In the genomic region with DNA sequence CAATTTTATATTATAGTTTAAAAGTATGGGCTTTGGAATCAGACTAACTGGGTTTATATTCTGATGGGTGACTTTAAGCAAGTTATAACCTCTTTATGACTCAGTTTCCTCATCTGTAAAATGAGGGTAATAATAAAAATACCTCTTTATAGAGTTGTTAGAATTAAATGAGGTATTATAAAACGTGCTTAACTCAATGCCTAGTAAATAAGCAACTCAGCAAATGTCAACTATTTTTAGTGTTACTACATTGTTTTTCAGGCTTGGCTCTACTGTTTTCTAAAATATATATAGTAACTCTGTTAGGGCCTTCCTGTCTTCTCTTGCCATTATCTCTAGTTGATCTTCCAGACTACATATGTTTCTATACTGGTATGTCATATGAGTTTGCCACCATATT, we compare ENCODE assay signal across 25 cellular contexts. TPM values are rescaled to one million over a fixed set of nuclear protein-coding genes. Genes with fewer than 3 reads are reported as not detected.
DNase-seq lines count a peak whose midpoint lies in the region; ATAC-seq, FAIRE-seq and TF ChIP-seq lines count a peak whose summit lies in the region.
"Had no signal": no experiment of that assay in that cellular context is flagged by ENCODE, and none has a peak within 500 bp of the region (broad histone marks: within the 10 kb centered on the region; RNA-seq: fewer than 3 reads in every experiment).

No MANE protein-coding gene starts in this region.

- H3K9me3 ChIP-seq in A549 (no peaks in the 10 kb centered on the region), HEK293 (ENCODE audit: control insufficient read depth, insufficient read depth, low read depth, low read length) (no peaks in the 10 kb centered on the region), SK-N-MC (ENCODE audit: low read depth, low read length) (no peaks in the 10 kb centered on the region), ascending aorta (no peaks in the 10 kb centered on the region)
- H3K9me3 ChIP-seq: Caco-2 had no signal

- H3K4me2 ChIP-seq in A549, result no peak overlapping the region
- H3K4me2 ChIP-seq: BLaER1 treated with 17β-estradiol and CSF1 and Interleukin-3, amounts not matched to agents 10 nM and 100 nM had no signal

- peaks cover 48% of the 10 kb centered on the region for H3K4me1 ChIP-seq in A549
- peaks cover 4% of the 10 kb centered on the region; the same call in 1 of the 2 replicates for H3K4me1 ChIP-seq in HEK293 (ENCODE audit: control insufficient read depth, insufficient read depth, low read length)
- peaks cover 4 to 35% of the 10 kb centered on the region in 2 donors for H3K4me1 ChIP-seq in ascending aorta

- no peak overlapping the region for H3K4me3 Mint-ChIP-seq in type B pancreatic cell
- H3K4me3 Mint-ChIP-seq: B cell; CD4-positive, alpha-beta T cell; CD8-positive, alpha-beta T cell had no signal

- intact Hi-C loops in ascending aorta (cut with DNase I), result no loop called here
- intact Hi-C loops in left cardiac atrium (cut with DNase I), result no loop called here

- H3K9ac ChIP-seq in SK-N-MC (ENCODE audit: insufficient read length), result no peak overlapping the region
- H3K9ac ChIP-seq: BLaER1 treated with 17β-estradiol and CSF1 and Interleukin-3, amounts not matched to agents 10 nM and 100 nM had no signal

- no peak for TF ChIP-seq CTCF in A549 (IDR thresholded peaks at IDR 0.05)
- TF ChIP-seq CTCF in HEK293 (tag by site-specific recombination; IDR thresholded peaks at IDR 0.05), result no peak
- TF ChIP-seq CTCF in ascending aorta (IDR thresholded peaks at IDR 0.05), result no peak
- no peak for TF ChIP-seq CTCF in type B pancreatic cell (conservative IDR thresholded peaks at IDR 0.05)

- WGBS in A549 (ENCODE audit: missing lambda C conversion rate), result 54% methylated on average over 1 of the region's 1 CpG

- TF ChIP-seq POLR2A in A549 (IDR thresholded peaks at IDR 0.05; ENCODE audit: low read length), result no peak

- H3K4me3 ChIP-seq in A549 (no peak overlapping the region), HEK293 (ENCODE audit: low read depth, low read length) (no peak overlapping the region), SK-N-MC (no peak overlapping the region), ascending aorta (no peak overlapping the region)
- H3K4me3 ChIP-seq: BLaER1 treated with 17β-estradiol and CSF1 and Interleukin-3, amounts not matched to agents 10 nM and 100 nM; GM12878 had no signal

- CTCF ChIA-PET in A549 (lab: Yijun Ruan, JAX), result no interaction called here
- CTCF ChIA-PET in HEK293 (lab: Yijun Ruan, JAX), result no interaction called here

- DNase-seq in A549 (ENCODE audit: low read depth in 1 of 2, low spot score in 1 of 2) (no peak), SK-N-MC (ENCODE audit: low read depth, low spot score) (no peak), ascending aorta (ENCODE audit: low spot score in 2 of 2) (no peak), left cardiac atrium (no peak), type B pancreatic cell (ENCODE audit: extremely low spot score, unreplicated experiment) (no peak)
- no peak for DNase-seq in stimulated activated CD8-positive, alpha-beta memory T cell treated with anti-CD3 and anti-CD28 coated beads, Interleukin-4, amount 100 ng/mL, for 48 hours
- DNase-seq: 8988T; AML-193; Caco-2; Calu3; CD4-positive, alpha-beta T cell; CD8-positive, alpha-beta T cell; DMS79 treated with DMSO at 0.1 percent for 48 hours had no signal

- TF ChIP-seq RAD21 in A549 (conservative IDR thresholded peaks at IDR 0.05 in 1 of 2, IDR thresholded peaks at IDR 0.05 in 1 of 2), result no peak

- no peaks in the 10 kb centered on the region for H3K9me3 Mint-ChIP-seq in type B pancreatic cell
- H3K9me3 Mint-ChIP-seq: CD4-positive, alpha-beta T cell; CD8-positive, alpha-beta T cell had no signal

- POLR2A ChIA-PET in A549 (lab: Yijun Ruan, JAX) (interaction anchor here (0.5 kb wide), 1 partner anchor 13 kb away, joined by 4 read pairs; no protein-coding TSS in a partner anchor), HEK293 (lab: Yijun Ruan, JAX) (no interaction called here)

- peaks cover 8% of the 10 kb centered on the region for H3K4me1 Mint-ChIP-seq in type B pancreatic cell (ENCODE audit: unreplicated experiment)

- H3K36me3 Mint-ChIP-seq in type B pancreatic cell, result peaks cover 23% of the 10 kb centered on the region

- H3K27me3 Mint-ChIP-seq in type B pancreatic cell, result no peaks in the 10 kb centered on the region
- H3K27me3 Mint-ChIP-seq: B cell; CD4-positive, alpha-beta T cell had no signal

- no peak overlapping the region for H3K27ac ChIP-seq in A549
- no peak overlapping the region for H3K27ac ChIP-seq in HEK293 (ENCODE audit: extremely low read depth, low read depth, low read length)
- H3K27ac ChIP-seq in SK-N-MC, result peak overlapping the region; percentile 77
- H3K27ac ChIP-seq in ascending aorta, result peak overlapping the region; percentile 33 to 84
- H3K27ac ChIP-seq: BLaER1 treated with 17β-estradiol and CSF1 and Interleukin-3, amounts not matched to agents 10 nM and 100 nM; C4-2B had no signal

- no peaks in the 10 kb centered on the region for H3K27me3 ChIP-seq in ascending aorta
- H3K27me3 ChIP-seq: BLaER1 treated with 17β-estradiol and CSF1 and Interleukin-3, amounts not matched to agents 10 nM and 100 nM had no signal

- ATAC-seq in A549, result no peak
- ATAC-seq in GM18861 (IDR thresholded peaks at IDR 0.05; ENCODE audit: unreplicated experiment), result no peak
- ATAC-seq in left cardiac atrium, result no peak
- ATAC-seq: CD8-positive, alpha-beta T cell; GM12878 had no signal

- FAIRE-seq in A549 (lab: Jason Lieb, UNC), result no peak
- FAIRE-seq: A204.1, D721Med, G401.6, GM12878, GM12892, GM18507, GM19239 had no signal

- no peak overlapping the region for H3K27ac Mint-ChIP-seq in type B pancreatic cell
- H3K27ac Mint-ChIP-seq: B cell; CD4-positive, alpha-beta T cell; CD8-positive, alpha-beta T cell had no signal

- peaks cover 3 to 14% of the 10 kb centered on the region in 2 experiments; a peak in 2 of 3 replicates for H3K36me3 ChIP-seq in HEK293 (ENCODE audit: control insufficient read depth in 2 of 2, insufficient read depth in 1 of 2, low read length in 2 of 2)
- H3K36me3 ChIP-seq in SK-N-MC (ENCODE audit: insufficient read depth, low read length), result peaks cover 31% of the 10 kb centered on the region
- H3K36me3 ChIP-seq in ascending aorta, result peaks cover 0 to 8% of the 10 kb centered on the region in 2 donors

- TF ChIP-seq EP300 in A549 (IDR thresholded peaks at IDR 0.05), result no peak

TF ChIP-seq in A549, 52 proteins besides CTCF, POLR2A, EP300 and RAD21:
- TF ChIP-seq KDM5A (IDR thresholded peaks at IDR 0.05) (no peak), MAFK (IDR thresholded peaks at IDR 0.05; ENCODE audit: partially characterized antibody) (peak; percentile 25), EHMT2 (IDR thresholded peaks at IDR 0.05; ENCODE audit: low read depth) (no peak), JUN (IDR thresholded peaks at IDR 0.05) (no peak), HDAC2 (IDR thresholded peaks at IDR 0.05) (no peak), SREBF2 (IDR thresholded peaks at IDR 0.05) (no peak)
- TF ChIP-seq, protein P1, sequence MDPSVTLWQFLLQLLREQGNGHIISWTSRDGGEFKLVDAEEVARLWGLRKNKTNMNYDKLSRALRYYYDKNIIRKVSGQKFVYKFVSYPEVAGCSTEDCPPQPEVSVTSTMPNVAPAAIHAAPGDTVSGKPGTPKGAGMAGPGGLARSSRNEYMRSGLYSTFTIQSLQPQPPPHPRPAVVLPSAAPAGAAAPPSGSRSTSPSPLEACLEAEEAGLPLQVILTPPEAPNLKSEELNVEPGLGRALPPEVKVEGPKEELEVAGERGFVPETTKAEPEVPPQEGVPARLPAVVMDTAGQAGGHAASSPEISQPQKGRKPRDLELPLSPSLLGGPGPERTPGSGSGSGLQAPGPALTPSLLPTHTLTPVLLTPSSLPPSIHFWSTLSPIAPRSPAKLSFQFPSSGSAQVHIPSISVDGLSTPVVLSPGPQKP (IDR thresholded peaks at IDR 0.05; ENCODE audit: low read depth, low read length), result no peak
TF ChIP-seq in A549: peak in this region for 1.

TF ChIP-seq in HEK293, 187 proteins besides CTCF, POLR2A, EP300 and RAD21:
- TF ChIP-seq KLF10 (tag by site-specific recombination; IDR thresholded peaks at IDR 0.05) (no peak), ZNF664 (tag by site-specific recombination; IDR thresholded peaks at IDR 0.05) (peak; percentile 81)

RNA-seq across cellular contexts. Expression of gene VEZT, which starts 20.5 kb away (rescaled TPM):
- polyA plus RNA-seq in A549 (2011; rRNA removed) (256 and 259 TPM in 2 replicates), A549 (2017; fragmentation: RNase III; extraction: RNeasy Plus Mini Kit Qiagen cat#74134 plus additional on column Dnase treatment) (87.1 to 92.3 TPM (median 89.6 TPM) in 3 replicates)
- 45.9 and 52.6 TPM in 2 replicates for polyA plus RNA-seq in A549 (2012; cell fraction: cytosol; rRNA removed)
- 20.8 and 28.1 TPM in 2 replicates for polyA plus RNA-seq in A549 (2012; cell fraction: nucleus; rRNA removed)
- 184 and 235 TPM in 2 replicates for polyA minus RNA-seq in A549 (2011; rRNA and poly(A)+ RNA removed)
- total RNA-seq in ascending aorta (141 TPM), left cardiac atrium (10 to 100 TPM; 53.2 to 60.0 TPM), type B pancreatic cell (ENCODE audit: low replicate concordance) (58.6 and 69.1 TPM in 2 replicates)

RNA-seq across cellular contexts. Expression of gene FGD6, which starts 20.9 kb away (rescaled TPM):
- polyA plus RNA-seq in A549 (2011; rRNA removed) (42.0 and 48.0 TPM in 2 replicates), A549 (2017; fragmentation: RNase III; extraction: RNeasy Plus Mini Kit Qiagen cat#74134 plus additional on column Dnase treatment) (15.5 to 17.6 TPM (median 16.5 TPM) in 3 replicates)
- polyA plus RNA-seq in A549 (2012; cell fraction: cytosol; rRNA removed), result 6.0 and 6.7 TPM in 2 replicates
- 10.5 and 17.1 TPM in 2 replicates for polyA plus RNA-seq in A549 (2012; cell fraction: nucleus; rRNA removed)
- 54.8 and 54.9 TPM in 2 replicates for polyA minus RNA-seq in A549 (2011; rRNA and poly(A)+ RNA removed)
- total RNA-seq in ascending aorta (2.0 TPM), left cardiac atrium (10 to 100 TPM; 16.2 to 16.3 TPM), type B pancreatic cell (ENCODE audit: low replicate concordance) (15.8 and 27.5 TPM in 2 replicates)

Comparison
In these comparisons a context has a peak if more than half of its experiments do, and no peak if none do; other contexts are left out.
1. H3K27ac ChIP-seq: peak in SK-N-MC (single experiment) and ascending aorta (2 of 2); none in A549 (0 of 2) and HEK293 (single experiment).